Comparison of ENCODE assay signal across 17 cellular contexts in the genomic region with DNA sequence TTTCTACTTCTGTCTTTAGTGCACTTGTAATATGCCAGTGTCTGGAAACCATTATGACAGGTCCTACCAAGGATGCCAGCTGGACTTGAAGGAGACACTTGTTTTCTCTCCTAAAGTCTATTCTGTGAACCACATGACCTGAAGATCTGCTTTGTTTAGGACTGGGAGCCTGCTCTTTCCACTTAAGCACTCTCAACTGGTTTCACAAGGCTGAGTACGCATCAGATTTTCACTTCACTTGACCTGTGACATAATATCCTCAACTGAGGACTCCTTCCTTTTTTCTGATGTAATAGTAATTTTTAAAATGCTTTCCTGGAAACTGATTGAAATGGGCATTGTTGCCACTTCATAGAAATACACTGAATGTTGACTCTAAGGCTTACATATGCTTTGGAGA.
"Had no signal": no experiment of that assay in that cellular context is flagged by ENCODE, and none has a peak within 500 bp of the region (broad histone marks: within the 10 kb centered on the region; RNA-seq: fewer than 3 reads in every experiment).

No MANE protein-coding gene starts in this region.

- H3K4me3 ChIP-seq: gastrocnemius medialis, right atrium auricular region, transverse colon had no signal

- H3K4me1 Mint-ChIP-seq: activated naive CD4-positive, alpha-beta T cell treated with anti-CD3 and anti-CD28 coated beads, Interleukin-2, amount 50 U/mL, for 24 hours had no signal

- H3K4me3 Mint-ChIP-seq: activated naive CD4-positive, alpha-beta T cell treated with anti-CD3 and anti-CD28 coated beads, Interleukin-2, amount 50 U/mL, for 24 hours had no signal

- DNase-seq: activated CD8-positive, alpha-beta memory T cell treated with anti-CD3 and anti-CD28 coated beads for 24 hours; activated CD8-positive, alpha-beta memory T cell treated with anti-CD3 and anti-CD28 coated beads, Interleukin-2, amount 50 U/mL, for 48 hours; activated effector memory CD4-positive, alpha-beta T cell treated with anti-CD3 and anti-CD28 coated beads, Interleukin-2, amount 50 U/mL, for 16 hours; activated T-cell treated with anti-CD3 and anti-CD28 coated beads, Interleukin-2, amount 50 U/mL, for 48 hours; cerebellar nuclear complex; cortex of kidney; erythroblast; gastrocnemius medialis; head of caudate nucleus; occipital lobe; stimulated activated CD4-positive, alpha-beta T cell treated with anti-CD3 and anti-CD28 coated beads, Interleukin-2, amount 100 ng/mL, for 24 hours; stimulated activated naive CD8-positive, alpha-beta T cell treated with anti-CD3 and anti-CD28 coated beads, Interleukin-15, Interleukin-2, amounts not matched to agents 100 U/mL and 50 U/mL, for 24 hours; transverse colon had no signal

- H3K27me3 Mint-ChIP-seq: activated naive CD4-positive, alpha-beta T cell treated with anti-CD3 and anti-CD28 coated beads, Interleukin-2, amount 50 U/mL, for 24 hours had no signal

- H3K9me3 ChIP-seq: gastrocnemius medialis, right atrium auricular region, transverse colon had no signal

- H3K27ac ChIP-seq: gastrocnemius medialis, right atrium auricular region had no signal

- H3K36me3 ChIP-seq: gastrocnemius medialis, right atrium auricular region, transverse colon had no signal

- H3K27me3 ChIP-seq: gastrocnemius medialis, right atrium auricular region, transverse colon had no signal

- ATAC-seq: activated CD4-positive, CD25-positive, alpha-beta regulatory T cell treated with anti-CD3 and anti-CD28 coated beads, Interleukin-2, amount 50 U/mL, for 24 hours; gastrocnemius medialis; left lobe of liver; stimulated activated naive CD8-positive, alpha-beta T cell treated with anti-CD3 and anti-CD28 coated beads, Interleukin-15, Interleukin-2, amounts not matched to agents 100 U/mL and 50 U/mL, for 24 hours had no signal

- H3K27ac Mint-ChIP-seq: activated naive CD4-positive, alpha-beta T cell treated with anti-CD3 and anti-CD28 coated beads, Interleukin-2, amount 50 U/mL, for 24 hours had no signal

- H3K36me3 Mint-ChIP-seq: activated naive CD4-positive, alpha-beta T cell treated with anti-CD3 and anti-CD28 coated beads, Interleukin-2, amount 50 U/mL, for 24 hours had no signal

- H3K9me3 Mint-ChIP-seq: activated naive CD4-positive, alpha-beta T cell treated with anti-CD3 and anti-CD28 coated beads, Interleukin-2, amount 50 U/mL, for 24 hours had no signal

- H3K4me1 ChIP-seq: gastrocnemius medialis, transverse colon had no signal
